1 cellular context compared by ENCODE assay signal in genomic region chr15:94229591-94230365, GRCh38.
TF ChIP-seq lines count a peak whose summit lies in the region.

No MANE protein-coding gene starts in this region.

TF ChIP-seq in GM12878, 131 proteins besides CTCF, POLR2A, EP300 and RAD21 (continued from another document and continues in another):
- TF ChIP-seq ZNF687 (IDR thresholded peaks at IDR 0.05) (peak; percentile 17; the same call in 1 of the 2 replicates), TCF3 (IDR thresholded peaks at IDR 0.05; ENCODE audit: borderline replicate concordance, insufficient read depth, low read depth, low read length) (no peak), CUX1 (IDR thresholded peaks at IDR 0.05; ENCODE audit: insufficient replicate concordance, low read depth, low read length) (no peak), EED (IDR thresholded peaks at IDR 0.05; ENCODE audit: low read depth) (peak; percentile 54), NR2C1 (IDR thresholded peaks at IDR 0.05) (0 out of 2 replicates have a peak, but pooled peaks have one; percentile 15), FOXK2 (IDR thresholded peaks at IDR 0.05) (no peak), TCF7 (IDR thresholded peaks at IDR 0.05; ENCODE audit: borderline replicate concordance) (no peak; the same call in 1 of the 2 replicates), TBL1XR1 (IDR thresholded peaks at IDR 0.05; ENCODE audit: low read depth, low read length) (peak; percentile 18; the same call in 1 of the 2 replicates), ZBTB4 (CRISPR knock-in tag; IDR thresholded peaks at IDR 0.05) (no peak), PAX5 (IDR thresholded peaks at IDR 0.05; ENCODE audit: borderline replicate concordance, low read depth, low read length) (peak; percentile 67; the same call in 1 of the 2 replicates), MYC (IDR thresholded peaks at IDR 0.05; ENCODE audit: insufficient read depth, insufficient read length, insufficient replicate concordance, low read length, severe bottlenecking) (no peak), BCLAF1 (IDR thresholded peaks at IDR 0.05) (no peak), ELK1 (IDR thresholded peaks at IDR 0.05; ENCODE audit: low read depth, low read length) (no peak), SREBF2 (IDR thresholded peaks at IDR 0.05; ENCODE audit: low read length) (no peak), ZNF622 (IDR thresholded peaks at IDR 0.05) (no peak), BMI1 (IDR thresholded peaks at IDR 0.05; ENCODE audit: borderline replicate concordance) (no peak), RB1 (IDR thresholded peaks at IDR 0.05; ENCODE audit: borderline replicate concordance) (no peak), PBX3 (IDR thresholded peaks at IDR 0.05; ENCODE audit: insufficient replicate concordance, low read depth, low read length) (no peak), YY1 (IDR thresholded peaks at IDR 0.05; ENCODE audit: low read depth, low read length) (no peak), NFIC (IDR thresholded peaks at IDR 0.05; ENCODE audit: low read depth, low read length) (peak; percentile 60; the same call in 1 of the 2 replicates), SMAD5 (IDR thresholded peaks at IDR 0.05; ENCODE audit: low read depth) (no peak), CBX3 (IDR thresholded peaks at IDR 0.05; ENCODE audit: borderline replicate concordance, low read depth) (no peak), IRF3 (IDR thresholded peaks at IDR 0.05) (no peak), HSF1 (IDR thresholded peaks at IDR 0.05; ENCODE audit: low read depth, low read length) (no peak), POLR2AphosphoS2 (IDR thresholded peaks at IDR 0.05; ENCODE audit: low read depth, low read length) (no peak), CEBPB (IDR thresholded peaks at IDR 0.05; ENCODE audit: borderline replicate concordance in 1 of 2, low read depth in 2 of 2, low read length in 2 of 2) (no peak), CREB1 (IDR thresholded peaks at IDR 0.05; ENCODE audit: low read depth) (no peak), NBN (IDR thresholded peaks at IDR 0.05) (peak; percentile 74), BACH1 (IDR thresholded peaks at IDR 0.05; ENCODE audit: borderline replicate concordance) (0 out of 2 replicates have a peak, but pooled peaks have one; percentile 28)
